ENCODE assay signal across 22 cellular contexts in the genomic region with DNA sequence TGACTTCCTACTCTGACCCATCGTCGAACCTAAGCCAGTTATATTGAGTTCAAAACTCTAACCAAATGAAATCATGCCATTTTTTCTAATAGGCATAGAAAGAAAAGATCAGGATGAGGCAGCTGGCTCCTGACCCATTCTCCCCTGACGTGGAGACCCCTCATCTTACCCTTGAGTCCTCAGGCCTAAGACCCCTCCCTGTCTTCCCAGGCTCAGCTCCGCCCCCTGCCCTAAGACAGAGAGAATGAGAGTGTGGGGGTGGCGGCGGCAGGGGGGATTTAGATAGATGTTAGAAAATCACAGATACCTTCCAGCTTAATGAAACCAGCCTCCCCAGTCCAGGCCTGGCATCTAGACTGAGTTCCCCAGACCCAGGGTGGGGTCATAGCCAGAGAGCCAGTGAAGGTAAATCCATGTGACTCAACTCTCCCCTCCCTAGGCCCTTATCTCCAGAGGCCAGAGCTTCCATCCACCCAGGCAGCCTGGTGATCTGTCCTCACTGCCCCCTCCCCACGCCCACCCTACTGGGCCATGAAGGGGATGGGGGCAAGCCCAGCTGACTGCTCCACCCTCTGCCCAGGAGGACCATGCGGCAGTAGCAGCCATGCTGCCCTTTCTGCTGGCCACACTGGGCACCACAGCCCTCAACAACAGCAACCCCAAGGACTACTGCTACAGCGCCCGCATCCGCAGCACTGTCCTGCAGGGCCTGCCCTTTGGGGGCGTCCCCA. TPM values are rescaled to one million over a fixed set of nuclear protein-coding genes. Genes with fewer than 3 reads are reported as not detected.
DNase-seq lines count a peak whose midpoint lies in the region; ATAC-seq and TF ChIP-seq lines count a peak whose summit lies in the region.
"Had no signal": no experiment of that assay in that cellular context is flagged by ENCODE, and none has a peak within 500 bp of the region (broad histone marks: within the 10 kb centered on the region; RNA-seq: fewer than 3 reads in every experiment).

No MANE protein-coding gene starts in this region.

- ATAC-seq in activated CD8-positive, alpha-beta memory T cell treated with anti-CD3 and anti-CD28 coated beads, Interleukin-2, amount 10 ng/mL, durations not matched to agents 7 days and 5 days: no peak
- ATAC-seq in GM21423 (IDR thresholded peaks at IDR 0.05; ENCODE audit: unreplicated experiment): no peak
- ATAC-seq: T-helper 17 cell had no signal

- H3K9me3 ChIP-seq in DOHH2 (ENCODE audit: control insufficient read depth, insufficient read depth, low read length) (no peaks in the 10 kb centered on the region), smooth muscle cell (replicated peaks; ENCODE audit: low read depth) (no peaks in the 10 kb centered on the region), MG63 (no peaks in the 10 kb centered on the region)
- H3K9me3 ChIP-seq: Peyer's patch, thoracic aorta had no signal

- no peaks in the 10 kb centered on the region for H3K27me3 ChIP-seq in DOHH2 (ENCODE audit: control insufficient read depth, low read length)
- no peaks in the 10 kb centered on the region for H3K27me3 ChIP-seq in smooth muscle cell (ENCODE audit: low read depth)
- no peaks in the 10 kb centered on the region for H3K27me3 ChIP-seq in MG63
- H3K27me3 ChIP-seq: brain microvascular endothelial cell, Peyer's patch had no signal

- no peak overlapping the region for H2AFZ ChIP-seq in smooth muscle cell (ENCODE audit: low read depth)

- H3F3A ChIP-seq in DOHH2 (ENCODE audit: control insufficient read depth, insufficient read depth) (0 out of 2 replicates have a peak, but pooled peaks cover 4% of the 10 kb centered on the region), smooth muscle cell (ENCODE audit: low read depth) (no peaks in the 10 kb centered on the region)

- no peak overlapping the region for H3K9ac ChIP-seq in smooth muscle cell (ENCODE audit: low read depth)
- H3K9ac ChIP-seq: parathyroid adenoma had no signal

- no peaks in the 10 kb centered on the region for H3K36me3 ChIP-seq in DOHH2 (ENCODE audit: control insufficient read depth, low read length)
- no peaks in the 10 kb centered on the region for H3K36me3 ChIP-seq in smooth muscle cell (ENCODE audit: low read depth)
- peaks cover 57% of the 10 kb centered on the region for H3K36me3 ChIP-seq in MG63

- peak overlapping the region; percentile 42; the same call in 1 of the 2 replicates for H3K4me2 ChIP-seq in DOHH2 (ENCODE audit: low read length)
- H3K4me2 ChIP-seq in smooth muscle cell: peak overlapping the region; percentile 76

- no peaks in the 10 kb centered on the region for H3K36me3 Mint-ChIP-seq in glutamatergic neuron (ENCODE audit: unreplicated experiment)
- no peaks in the 10 kb centered on the region for H3K36me3 Mint-ChIP-seq in activated CD8-positive, alpha-beta memory T cell treated with anti-CD3 and anti-CD28 coated beads, Interleukin-2, amount 10 ng/mL, durations not matched to agents 7 days and 5 days

- H3K27ac ChIP-seq in DOHH2 (ENCODE audit: low read depth, low read length) (no peak overlapping the region), RWPE1 (peak overlapping the region; percentile 8; the same call in 1 of the 2 replicates), smooth muscle cell (ENCODE audit: low read depth) (no peak overlapping the region)
- H3K27ac ChIP-seq: brain microvascular endothelial cell, parathyroid adenoma, thoracic aorta had no signal

- 82% methylated on average over 12 of the region's 12 CpGs for WGBS in smooth muscle cell (ENCODE audit: low lambda C conversion rate)

- H4K20me1 ChIP-seq in DOHH2 (ENCODE audit: control insufficient read depth, insufficient read depth, low read depth, low read length) (no peaks in the 10 kb centered on the region), smooth muscle cell (ENCODE audit: low read depth) (peaks cover 36% of the 10 kb centered on the region)

- peaks cover 6% of the 10 kb centered on the region for H3K4me1 ChIP-seq in DOHH2 (ENCODE audit: control insufficient read depth, low read length)
- peaks cover 21% of the 10 kb centered on the region for H3K4me1 ChIP-seq in smooth muscle cell (ENCODE audit: low read depth)
- H3K4me1 ChIP-seq: parathyroid adenoma had no signal

- CTCF ChIA-PET in RWPE1 (lab: Yijun Ruan, JAX): interaction anchor here (1.5 kb wide), 1 partner anchor 17 kb away, joined by 4 read pairs; no protein-coding TSS in a partner anchor
- CTCF ChIA-PET in activated CD8-positive, alpha-beta memory T cell treated with anti-CD3 and anti-CD28 coated beads, Interleukin-2, amount 10 ng/mL, durations not matched to agents 7 days and 5 days (lab: Charles Lee): no interaction called here

- H3K4me1 Mint-ChIP-seq in glutamatergic neuron (ENCODE audit: low read depth, unreplicated experiment): peaks cover 41% of the 10 kb centered on the region
- peaks cover 8% of the 10 kb centered on the region for H3K4me1 Mint-ChIP-seq in activated CD8-positive, alpha-beta memory T cell treated with anti-CD3 and anti-CD28 coated beads, Interleukin-2, amount 10 ng/mL, durations not matched to agents 7 days and 5 days

- H3K9me2 ChIP-seq in DOHH2 (replicated peaks; ENCODE audit: control insufficient read depth, low read length): no peaks in the 10 kb centered on the region

- TF ChIP-seq CTCF in DOHH2 (IDR thresholded peaks at IDR 0.05; ENCODE audit: low read depth, low read length, poor library complexity, severe bottlenecking) (no peak), RWPE1 (conservative IDR thresholded peaks at IDR 0.05; ENCODE audit: low read depth) (no peak), glutamatergic neuron (IDR thresholded peaks at IDR 0.05; ENCODE audit: partially characterized antibody, unreplicated experiment) (no peak), smooth muscle cell (IDR thresholded peaks at IDR 0.05; ENCODE audit: borderline replicate concordance, insufficient read depth, poor library complexity, severe bottlenecking) (no peak)

- no peaks in the 10 kb centered on the region for H3K79me2 ChIP-seq in DOHH2 (ENCODE audit: control insufficient read depth, low read length)
- peaks cover 17% of the 10 kb centered on the region for H3K79me2 ChIP-seq in smooth muscle cell (ENCODE audit: low read depth)
- H3K79me2 ChIP-seq: parathyroid adenoma had no signal

- H3K4me3 ChIP-seq in DOHH2 (ENCODE audit: low read length) (no peak overlapping the region), smooth muscle cell (peak overlapping the region; percentile 13), MG63 (no peak overlapping the region)
- H3K4me3 ChIP-seq: Peyer's patch had no signal

- POLR2A ChIA-PET in RWPE1 (lab: Yijun Ruan, JAX; ENCODE audit: low non-redundant PET): interaction anchor here (0.6 kb wide), 2 partner anchors 113 to 315 kb away, joined by 3 to 5 read pairs; partner anchors contain the start of gene HSP90AB1

- H3K9me3 Mint-ChIP-seq in glutamatergic neuron (ENCODE audit: unreplicated experiment): peaks cover 1% of the 10 kb centered on the region
- no peaks in the 10 kb centered on the region for H3K9me3 Mint-ChIP-seq in activated CD8-positive, alpha-beta memory T cell treated with anti-CD3 and anti-CD28 coated beads, Interleukin-2, amount 10 ng/mL, durations not matched to agents 7 days and 5 days (ENCODE audit: low read depth)
- H3K9me3 Mint-ChIP-seq: activated CD4-positive, alpha-beta T cell treated with anti-CD3 and anti-CD28 coated beads, Interleukin-2, amount 10 ng/mL, durations not matched to agents 7 days and 5 days; activated T-helper 2 cell treated with anti-CD3 and anti-CD28 coated beads, Interferon-gamma antibody, Interleukin-2, Interleukin-4, amounts not matched to agents 10 μg/mL and 5 μg/mL and 100 μg/mL, durations not matched to agents 14 hours and 24 hours and 36 hours; CD4-positive, alpha-beta memory T cell; naive B cell had no signal

- H3K27me3 Mint-ChIP-seq in glutamatergic neuron (ENCODE audit: unreplicated experiment): peaks cover 5% of the 10 kb centered on the region
- no peaks in the 10 kb centered on the region for H3K27me3 Mint-ChIP-seq in activated CD8-positive, alpha-beta memory T cell treated with anti-CD3 and anti-CD28 coated beads, Interleukin-2, amount 10 ng/mL, durations not matched to agents 7 days and 5 days
- H3K27me3 Mint-ChIP-seq: activated CD4-positive, alpha-beta T cell treated with anti-CD3 and anti-CD28 coated beads, Interleukin-2, amount 10 ng/mL, durations not matched to agents 7 days and 5 days; CD4-positive, alpha-beta memory T cell; naive B cell; T-helper 17 cell had no signal

- DNase-seq in RWPE1 (ENCODE audit: low spot score): no peak
- DNase-seq in glutamatergic neuron: no peak
- DNase-seq in smooth muscle cell (lab: John Stamatoyannopoulos, UW; ENCODE audit: unreplicated experiment): no peak
- no peak for DNase-seq in MG63
- no peak for DNase-seq in activated CD8-positive, alpha-beta memory T cell treated with anti-CD3 and anti-CD28 coated beads, Interleukin-2, amount 10 ng/mL, durations not matched to agents 7 days and 5 days
- no peak for DNase-seq in DMS53 (lab: John Stamatoyannopoulos, UW)
- DNase-seq: activated CD4-positive, alpha-beta T cell treated with anti-CD3 and anti-CD28 coated beads, Interleukin-2, amount 10 ng/mL, durations not matched to agents 7 days and 5 days; brain microvascular endothelial cell; CD4-positive, alpha-beta memory T cell; kidney glomerular epithelial cell; naive B cell; NCI-H2081 treated with DMSO at 0.1 percent for 48 hours; T-helper 17 cell had no signal

- peak overlapping the region; percentile 88 for H3K4me3 Mint-ChIP-seq in glutamatergic neuron (ENCODE audit: unreplicated experiment)
- H3K4me3 Mint-ChIP-seq in activated CD8-positive, alpha-beta memory T cell treated with anti-CD3 and anti-CD28 coated beads, Interleukin-2, amount 10 ng/mL, durations not matched to agents 7 days and 5 days: no peak overlapping the region
- H3K4me3 Mint-ChIP-seq: activated CD4-positive, alpha-beta T cell treated with anti-CD3 and anti-CD28 coated beads, Interleukin-2, amount 10 ng/mL, durations not matched to agents 7 days and 5 days; CD4-positive, alpha-beta memory T cell had no signal

- H3K27ac Mint-ChIP-seq in glutamatergic neuron (ENCODE audit: unreplicated experiment): peak overlapping the region; percentile 85
- H3K27ac Mint-ChIP-seq in activated CD8-positive, alpha-beta memory T cell treated with anti-CD3 and anti-CD28 coated beads, Interleukin-2, amount 10 ng/mL, durations not matched to agents 7 days and 5 days: no peak overlapping the region
- H3K27ac Mint-ChIP-seq: activated CD4-positive, alpha-beta T cell treated with anti-CD3 and anti-CD28 coated beads, Interleukin-2, amount 10 ng/mL, durations not matched to agents 7 days and 5 days; activated T-helper 2 cell treated with anti-CD3 and anti-CD28 coated beads, Interferon-gamma antibody, Interleukin-2, Interleukin-4, amounts not matched to agents 10 μg/mL and 5 μg/mL and 100 μg/mL, durations not matched to agents 14 hours and 24 hours and 36 hours had no signal

RNA-seq across cellular contexts. Expression of gene TMEM63B, which starts 6.8 kb away (rescaled TPM):
- total RNA-seq in glutamatergic neuron (ENCODE audit: unreplicated experiment): 148 TPM
- total RNA-seq in smooth muscle cell: 16.0 and 21.2 TPM in 2 replicates
- polyA plus RNA-seq in smooth muscle cell: 10.8 and 15.8 TPM in 2 replicates
- 18.4 and 35.3 TPM in 2 replicates for total RNA-seq in MG63 (2014; rRNA removed; shearing (Covaris generic); ENCODE audit: low replicate concordance)
- 10 to 100 TPM; 11.1 to 11.6 TPM for total RNA-seq in activated CD8-positive, alpha-beta memory T cell treated with anti-CD3 and anti-CD28 coated beads, Interleukin-2, amount 10 ng/mL, durations not matched to agents 7 days and 5 days

RNA-seq across cellular contexts. Expression of gene MRPL14, which starts 6.9 kb away (rescaled TPM):
- total RNA-seq in glutamatergic neuron (ENCODE audit: unreplicated experiment) (31.7 TPM), smooth muscle cell (29.2 and 53.4 TPM in 2 replicates)
- polyA plus RNA-seq in smooth muscle cell: 97.9 and 99.5 TPM in 2 replicates
- total RNA-seq in MG63 (2014; rRNA removed; shearing (Covaris generic); ENCODE audit: low replicate concordance): 362 and 399 TPM in 2 replicates
- total RNA-seq in activated CD8-positive, alpha-beta memory T cell treated with anti-CD3 and anti-CD28 coated beads, Interleukin-2, amount 10 ng/mL, durations not matched to agents 7 days and 5 days: 10 to 100 TPM; 45.8 to 47.5 TPM

RNA-seq across cellular contexts. Expression of gene CAPN11, which starts 24.5 kb away (rescaled TPM):
- total RNA-seq in glutamatergic neuron (ENCODE audit: unreplicated experiment) (not detected), smooth muscle cell (not detected in 2 replicates)
- polyA plus RNA-seq in smooth muscle cell: 0.31 TPM in 1 of 2 replicates, not detected in the other
- total RNA-seq in MG63 (2014; rRNA removed; shearing (Covaris generic); ENCODE audit: low replicate concordance): not detected in 2 replicates
- not detected for total RNA-seq in activated CD8-positive, alpha-beta memory T cell treated with anti-CD3 and anti-CD28 coated beads, Interleukin-2, amount 10 ng/mL, durations not matched to agents 7 days and 5 days
- total RNA-seq: CD4-positive, alpha-beta memory T cell; NCI-H460; SK-MEL-5; thoracic aorta had no signal
- polyA plus RNA-seq: CD4-positive, alpha-beta memory T cell; mammary epithelial cell had no signal
